In genomic region chr11:94144233-94144632, GRCh38 we compare ENCODE assay signal across 13 cellular contexts.
"Had no signal": no experiment of that assay in that cellular context is flagged by ENCODE, and none has a peak within 500 bp of the region (broad histone marks: within the 10 kb centered on the region; RNA-seq: fewer than 3 reads in every experiment).

No MANE protein-coding gene starts in this region.

- H3K27me3 ChIP-seq: esophagus squamous epithelium, neutrophil, thyroid gland, uterus had no signal

- H3K27me3 Mint-ChIP-seq: activated CD4-positive, alpha-beta T cell treated with anti-CD3 and anti-CD28 coated beads, Interleukin-2, amount 10 ng/mL, durations not matched to agents 7 days and 5 days; activated naive CD8-positive, alpha-beta T cell treated with anti-CD3 and anti-CD28 coated beads, Interleukin-2, amount 10 ng/mL, durations not matched to agents 7 days and 5 days had no signal

- H3K27ac ChIP-seq: esophagus squamous epithelium, neutrophil, parathyroid adenoma, thyroid gland, uterus had no signal

- DNase-seq: activated CD4-positive, alpha-beta T cell treated with anti-CD3 and anti-CD28 coated beads, Interleukin-2, amount 10 ng/mL, durations not matched to agents 7 days and 5 days; activated naive CD8-positive, alpha-beta T cell treated with anti-CD3 and anti-CD28 coated beads, Interleukin-2, amount 10 ng/mL, durations not matched to agents 7 days and 5 days; cerebellar nuclear complex; effector CD8-positive, alpha-beta T cell; esophagus squamous epithelium; kidney glomerular epithelial cell; thyroid gland; uterus had no signal

- H3K79me2 ChIP-seq: parathyroid adenoma had no signal

- H3K9ac ChIP-seq: parathyroid adenoma had no signal

- H2AFZ ChIP-seq: parathyroid adenoma had no signal

- H3K9me3 ChIP-seq: esophagus squamous epithelium, neutrophil, thyroid gland, uterus had no signal

- H3K4me3 Mint-ChIP-seq: activated CD4-positive, alpha-beta T cell treated with anti-CD3 and anti-CD28 coated beads, Interleukin-2, amount 10 ng/mL, durations not matched to agents 7 days and 5 days; activated naive CD8-positive, alpha-beta T cell treated with anti-CD3 and anti-CD28 coated beads, Interleukin-2, amount 10 ng/mL, durations not matched to agents 7 days and 5 days; activated T-helper 1 cell treated with anti-CD3 and anti-CD28 coated beads, Interleukin-12 subunit alpha, Interleukin-12 subunit beta, Interleukin-2, Interleukin-4 antibody, amounts not matched to agents 30 ng/mL and 10 ng/mL and 1 ng/mL, durations not matched to agents 14 hours and 24 hours and 36 hours; stimulated activated effector memory CD8-positive, alpha-beta T cell treated with anti-CD3 and anti-CD28 coated beads, Interleukin-12 subunit alpha, Interleukin-12 subunit beta, amount 100 ng/mL, for 72 hours; T-helper 2 cell treated with Interferon-gamma antibody and Interleukin-4, amounts not matched to agents 5 μg/mL and 100 μg/mL, for 36 hours had no signal

- H3K9me3 Mint-ChIP-seq: activated CD4-positive, alpha-beta T cell treated with anti-CD3 and anti-CD28 coated beads, Interleukin-2, amount 10 ng/mL, durations not matched to agents 7 days and 5 days; activated naive CD8-positive, alpha-beta T cell treated with anti-CD3 and anti-CD28 coated beads, Interleukin-2, amount 10 ng/mL, durations not matched to agents 7 days and 5 days; activated T-helper 1 cell treated with anti-CD3 and anti-CD28 coated beads, Interleukin-12 subunit alpha, Interleukin-12 subunit beta, Interleukin-2, Interleukin-4 antibody, amounts not matched to agents 30 ng/mL and 10 ng/mL and 1 ng/mL, durations not matched to agents 14 hours and 24 hours and 36 hours; stimulated activated effector memory CD8-positive, alpha-beta T cell treated with anti-CD3 and anti-CD28 coated beads, Interleukin-12 subunit alpha, Interleukin-12 subunit beta, amount 100 ng/mL, for 72 hours; T-helper 2 cell treated with Interferon-gamma antibody and Interleukin-4, amounts not matched to agents 5 μg/mL and 100 μg/mL, for 36 hours had no signal

- ATAC-seq: stimulated activated effector memory CD8-positive, alpha-beta T cell treated with anti-CD3 and anti-CD28 coated beads, Interleukin-12 subunit alpha, Interleukin-12 subunit beta, amount 100 ng/mL, for 72 hours had no signal

- H3K27ac Mint-ChIP-seq: activated CD4-positive, alpha-beta T cell treated with anti-CD3 and anti-CD28 coated beads, Interleukin-2, amount 10 ng/mL, durations not matched to agents 7 days and 5 days; activated naive CD8-positive, alpha-beta T cell treated with anti-CD3 and anti-CD28 coated beads, Interleukin-2, amount 10 ng/mL, durations not matched to agents 7 days and 5 days; activated T-helper 1 cell treated with anti-CD3 and anti-CD28 coated beads, Interleukin-12 subunit alpha, Interleukin-12 subunit beta, Interleukin-2, Interleukin-4 antibody, amounts not matched to agents 30 ng/mL and 10 ng/mL and 1 ng/mL, durations not matched to agents 14 hours and 24 hours and 36 hours; stimulated activated effector memory CD8-positive, alpha-beta T cell treated with anti-CD3 and anti-CD28 coated beads, Interleukin-12 subunit alpha, Interleukin-12 subunit beta, amount 100 ng/mL, for 72 hours; T-helper 2 cell treated with Interferon-gamma antibody and Interleukin-4, amounts not matched to agents 5 μg/mL and 100 μg/mL, for 36 hours had no signal

- H3K4me3 ChIP-seq: esophagus squamous epithelium, thyroid gland, uterus had no signal

- H3K36me3 ChIP-seq: esophagus squamous epithelium, neutrophil, thyroid gland, uterus had no signal
